9 cellular contexts compared by ENCODE assay signal in genomic region chr12:65825323-65825572, GRCh38. TPM values are rescaled to one million over a fixed set of nuclear protein-coding genes. Genes with fewer than 3 reads are reported as not detected.
A peak's percentile ranks its signal among the peaks of the same experiment; 100 is the strongest.
DNase-seq lines count a peak whose midpoint lies in the region; ATAC-seq lines count a peak whose summit lies in the region.
"Had no signal": no experiment of that assay in that cellular context is flagged by ENCODE, and none has a peak within 500 bp of the region (broad histone marks: within the 10 kb centered on the region; RNA-seq: fewer than 3 reads in every experiment).

No MANE protein-coding gene starts in this region.

- peaks cover 24% of the 10 kb centered on the region for H3K4me1 Mint-ChIP-seq in activated T-cell treated with anti-CD3 and anti-CD28 coated beads, Interleukin-2, amount 50 U/mL, for 72 hours (ENCODE audit: low read depth)
- peaks cover 7% of the 10 kb centered on the region in 2 donors for H3K4me1 Mint-ChIP-seq in effector memory CD8-positive, alpha-beta T cell (ENCODE audit: low read depth in 2 of 2)

- peaks cover 22% of the 10 kb centered on the region for H3K27me3 ChIP-seq in mucosa of stomach (ENCODE audit: control insufficient read depth, insufficient read depth, low read length)

- H3K4me3 ChIP-seq in mucosa of stomach (ENCODE audit: low read length) (peak overlapping the region; percentile 56), urinary bladder (ENCODE audit: low read depth, low read length) (peak overlapping the region; percentile 74)

- peak overlapping the region; percentile 67 for H3K9ac ChIP-seq in mucosa of stomach (ENCODE audit: low read length)

- ATAC-seq in activated T-cell treated with anti-CD3 and anti-CD28 coated beads, Interleukin-2, amount 50 U/mL, for 72 hours (replicated peaks in 1 of 2) = no peak
- no peak for ATAC-seq in effector memory CD8-positive, alpha-beta T cell (replicated peaks)
- ATAC-seq in HG02678 (IDR thresholded peaks at IDR 0.05; ENCODE audit: unreplicated experiment) (no peak), GM21576 (IDR thresholded peaks at IDR 0.05; ENCODE audit: unreplicated experiment) (no peak)

- H3K36me3 ChIP-seq in mucosa of stomach (ENCODE audit: control insufficient read depth, insufficient read depth, low read length) = no peaks in the 10 kb centered on the region
- H3K36me3 ChIP-seq in urinary bladder (ENCODE audit: insufficient read depth) = no peaks in the 10 kb centered on the region

- peak in 1 of 2 donors; percentile 4 for DNase-seq in activated T-cell treated with anti-CD3 and anti-CD28 coated beads, Interleukin-2, amount 50 U/mL, for 72 hours
- DNase-seq in activated T-cell treated with anti-CD3 and anti-CD28 coated beads, Interleukin-2, amount 50 U/mL, for 48 hours = no peak
- no peak for DNase-seq in effector memory CD8-positive, alpha-beta T cell
- no peak for DNase-seq in GDM1 (lab: John Stamatoyannopoulos, UW)
- DNase-seq: stimulated activated naive CD4-positive, alpha-beta T cell treated with Interleukin-2 at 50 U/mL for 16 hours had no signal

- H3K9me3 ChIP-seq in mucosa of stomach (ENCODE audit: control insufficient read depth, low read length) = no peaks in the 10 kb centered on the region

- peaks cover 0 to 2% of the 10 kb centered on the region in 2 donors for H3K9me3 Mint-ChIP-seq in activated T-cell treated with anti-CD3 and anti-CD28 coated beads, Interleukin-2, amount 50 U/mL, for 72 hours
- H3K9me3 Mint-ChIP-seq in effector memory CD8-positive, alpha-beta T cell = no peaks in the 10 kb centered on the region

- WGBS in urinary bladder = under 1% methylated on average over 35 of the region's 35 CpGs

- peaks cover 0 to 5% of the 10 kb centered on the region in 2 donors for H3K36me3 Mint-ChIP-seq in activated T-cell treated with anti-CD3 and anti-CD28 coated beads, Interleukin-2, amount 50 U/mL, for 72 hours (ENCODE audit: insufficient read depth in 2 of 2)
- H3K36me3 Mint-ChIP-seq in effector memory CD8-positive, alpha-beta T cell (ENCODE audit: insufficient read depth) = no peaks in the 10 kb centered on the region

- no peak overlapping the region for H3K27ac ChIP-seq in urinary bladder (ENCODE audit: low read depth)

- peaks cover 69% of the 10 kb centered on the region for H3K27me3 Mint-ChIP-seq in activated T-cell treated with anti-CD3 and anti-CD28 coated beads, Interleukin-2, amount 50 U/mL, for 72 hours (ENCODE audit: low read depth)
- peaks cover 60 to 69% of the 10 kb centered on the region in 2 donors for H3K27me3 Mint-ChIP-seq in effector memory CD8-positive, alpha-beta T cell

- H3K4me3 Mint-ChIP-seq in activated T-cell treated with anti-CD3 and anti-CD28 coated beads, Interleukin-2, amount 50 U/mL, for 72 hours = peak overlapping the region; percentile 81 to 95
- H3K4me3 Mint-ChIP-seq in effector memory CD8-positive, alpha-beta T cell = peak overlapping the region; percentile 69 to 75

- H3K4me1 ChIP-seq in mucosa of stomach (ENCODE audit: control insufficient read depth, insufficient read depth, low read length) (peaks cover 22% of the 10 kb centered on the region), urinary bladder (ENCODE audit: insufficient read depth) (peaks cover 3% of the 10 kb centered on the region)

- no peak overlapping the region for H3K27ac Mint-ChIP-seq in activated T-cell treated with anti-CD3 and anti-CD28 coated beads, Interleukin-2, amount 50 U/mL, for 72 hours
- H3K27ac Mint-ChIP-seq in effector memory CD8-positive, alpha-beta T cell = no peak overlapping the region

RNA-seq across cellular contexts. Expression of gene HMGA2, which starts 1.0 kb away (rescaled TPM):
- total RNA-seq in activated T-cell treated with anti-CD3 and anti-CD28 coated beads, Interleukin-2, amount 50 U/mL, for 72 hours = not detected
- total RNA-seq in urinary bladder = 11.2 TPM
- polyA plus RNA-seq in urinary bladder = 0.10 TPM

Comparison
In these comparisons a context has a peak if more than half of its experiments do, and no peak if none do; other contexts are left out.
1. RNA of gene HMGA2, which starts 1.0 kb away (total RNA-seq): 11.2 TPM in urinary bladder (single experiment); not detected in activated T-cell treated with anti-CD3 and anti-CD28 coated beads, Interleukin-2, amount 50 U/mL, for 72 hours; every median in the first group is over 10 times any median in the second.